Comparison of ENCODE assay signal across 15 cellular contexts in genomic region chr1:215606036-215606435, GRCh38. TPM values are rescaled to one million over a fixed set of nuclear protein-coding genes. Genes with fewer than 3 reads are reported as not detected.
A peak's percentile ranks its signal among the peaks of the same experiment; 100 is the strongest.
DNase-seq lines count a peak whose midpoint lies in the region; ATAC-seq, FAIRE-seq and TF ChIP-seq lines count a peak whose summit lies in the region.
"Had no signal": no experiment of that assay in that cellular context is flagged by ENCODE, and none has a peak within 500 bp of the region (broad histone marks: within the 10 kb centered on the region; RNA-seq: fewer than 3 reads in every experiment).

No MANE protein-coding gene starts in this region.

- no peak for TF ChIP-seq EP300 in HepG2 (IDR thresholded peaks at IDR 0.05; ENCODE audit: low read depth in 2 of 2, low read length in 2 of 2)
- no peak for TF ChIP-seq EP300 in HepG2 (CRISPR knock-in tag; IDR thresholded peaks at IDR 0.05; ENCODE audit: borderline replicate concordance)

- H3K9me3 ChIP-seq in HepG2 (ENCODE audit: low read length) (no peaks in the 10 kb centered on the region), right lobe of liver (no peaks in the 10 kb centered on the region), mesenchymal stem cell (ENCODE audit: control insufficient read depth, low read length) (no peaks in the 10 kb centered on the region)
- H3K9me3 ChIP-seq: BLaER1 had no signal

- H3K9ac ChIP-seq in HepG2 (ENCODE audit: insufficient read depth, low read depth, low read length) (no peak overlapping the region), mesenchymal stem cell (ENCODE audit: low read length) (peak overlapping the region; percentile 1)
- H3K9ac ChIP-seq: BLaER1 had no signal

- no peak overlapping the region for H3K18ac ChIP-seq in mesenchymal stem cell (ENCODE audit: low read depth in 1 of 2, low read length in 2 of 2)

- 0 out of 2 replicates have a peak, but pooled peaks cover 3% of the 10 kb centered on the region for H4K20me1 ChIP-seq in HepG2 (ENCODE audit: insufficient read depth, low read length)

- H3K4ac ChIP-seq in mesenchymal stem cell (ENCODE audit: low read depth in 1 of 2, low read length in 2 of 2): no peak overlapping the region

- H4K8ac ChIP-seq in mesenchymal stem cell (ENCODE audit: low read length): no peak overlapping the region

- H2BK120ac ChIP-seq in mesenchymal stem cell (ENCODE audit: low read depth, low read length): no peak overlapping the region

- intact Hi-C loops in HepG2 (cut with micrococcal nuclease; ENCODE audit: unreplicated experiment) (loop anchor here (1.0 to 5.0 kb wide), 2 partner anchors 79 to 978 kb away; no protein-coding TSS in a partner anchor), right lobe of liver (cut with DNase I) (no loop called here)

- in situ Hi-C loops in HepG2 (cut with HindIII; ENCODE audit: extremely low pct_ligation_motif_present, low pct_unique_long_range_greater_than_20kb) (no loop called here), brain microvascular endothelial cell (cut with HindIII; ENCODE audit: low pct_ligation_motif_present, low sequenced_read_pairs) (no loop called here)

- H3K79me2 ChIP-seq in HepG2 (ENCODE audit: insufficient read depth, low read length): no peaks in the 10 kb centered on the region

- H4K91ac ChIP-seq in mesenchymal stem cell (ENCODE audit: low read length): no peak overlapping the region

- H3K4me1 ChIP-seq in HepG2 (ENCODE audit: insufficient read depth, low read length) (peaks cover 26% of the 10 kb centered on the region), right lobe of liver (peaks cover 0 to 48% (median 17%) of the 10 kb centered on the region in 4 donors), mesenchymal stem cell (ENCODE audit: control insufficient read depth, insufficient read depth, low read depth, low read length) (no peaks in the 10 kb centered on the region)
- H3K4me1 ChIP-seq: BLaER1 had no signal

- BruUV-seq in HepG2 (replicated peaks; lab: Mats Ljungman, UMichigan): no TSS peak

- H3K36me3 ChIP-seq in HepG2 (replicated peaks in 1 of 2; ENCODE audit: control insufficient read depth in 1 of 2, insufficient read depth in 2 of 2, low read length in 2 of 2): peaks cover 3 to 29% of the 10 kb centered on the region in 2 experiments
- peaks cover 0 to 4% (median 0%) of the 10 kb centered on the region in 4 donors for H3K36me3 ChIP-seq in right lobe of liver
- peaks cover 0 to 73% of the 10 kb centered on the region in 2 experiments for H3K36me3 ChIP-seq in mesenchymal stem cell (ENCODE audit: control insufficient read depth in 1 of 2, insufficient read depth in 2 of 2, low read depth in 1 of 2, low read length in 2 of 2)
- peaks cover 6% of the 10 kb centered on the region for H3K36me3 ChIP-seq in brain microvascular endothelial cell (replicated peaks)

- H3K23ac ChIP-seq in mesenchymal stem cell (ENCODE audit: low read length in 2 of 2): no peak overlapping the region

- H3K9me3 Mint-ChIP-seq in type B pancreatic cell (no peaks in the 10 kb centered on the region), chondrocyte (ENCODE audit: low read depth) (no peaks in the 10 kb centered on the region)
- H3K9me3 Mint-ChIP-seq: CD14-positive monocyte; CD4-positive, alpha-beta memory T cell; H9 had no signal

- H3K4me3 ChIP-seq in HepG2 (replicated peaks in 1 of 3; ENCODE audit: insufficient read depth in 1 of 3, low read depth in 2 of 3, low read length in 3 of 3) (no peak overlapping the region), right lobe of liver (no peak overlapping the region), mesenchymal stem cell (ENCODE audit: insufficient read depth in 1 of 2, low read depth in 1 of 2, low read length in 2 of 2) (no peak overlapping the region), brain microvascular endothelial cell (ENCODE audit: low read depth, low read length) (no peak overlapping the region)
- H3K4me3 ChIP-seq: BLaER1 had no signal

- ATAC-seq in HepG2 (peak; percentile 56; the same call in 2 of the 3 replicates), right lobe of liver (no peak)

- H3K4me1 Mint-ChIP-seq in type B pancreatic cell (ENCODE audit: unreplicated experiment): peaks cover 7% of the 10 kb centered on the region
- peaks cover 16% of the 10 kb centered on the region for H3K4me1 Mint-ChIP-seq in chondrocyte (ENCODE audit: low read depth)
- H3K4me1 Mint-ChIP-seq: CD14-positive monocyte; CD4-positive, alpha-beta memory T cell had no signal

- no peak overlapping the region for H2BK12ac ChIP-seq in mesenchymal stem cell (ENCODE audit: low read length in 2 of 2)

- H3K4me2 ChIP-seq in HepG2 (ENCODE audit: low read depth, low read length) (no peak overlapping the region; the same call in 1 of the 2 replicates), mesenchymal stem cell (ENCODE audit: low read length, poor library complexity, severe bottlenecking) (no peak overlapping the region)
- H3K4me2 ChIP-seq: BLaER1 had no signal

- H2BK15ac ChIP-seq in mesenchymal stem cell (ENCODE audit: low read depth, poor library complexity, severe bottlenecking): no peak overlapping the region

- H3K79me1 ChIP-seq in mesenchymal stem cell (replicated peaks; ENCODE audit: low read length, poor library complexity, severe bottlenecking): peaks cover 4% of the 10 kb centered on the region

- DNase-seq in HepG2 (ENCODE audit: low spot score) (no peak), right lobe of liver (no peak), mesenchymal stem cell (no peak), type B pancreatic cell (ENCODE audit: extremely low spot score, unreplicated experiment) (no peak), brain microvascular endothelial cell (no peak), chondrocyte (ENCODE audit: low spot score) (no peak), NCI-H2107 treated with DMSO at 0.1 percent for 48 hours (lab: John Stamatoyannopoulos, UW; ENCODE audit: unreplicated experiment) (no peak)
- DNase-seq: 8988T; CD4-positive, alpha-beta memory T cell; GOT3; H9 had no signal

- no peak overlapping the region for H3K14ac ChIP-seq in mesenchymal stem cell (ENCODE audit: low read length in 2 of 2)

- FAIRE-seq in HepG2 (lab: Jason Lieb, UNC): no peak
- FAIRE-seq: GM12891 had no signal

- CTCF ChIA-PET in HepG2 (lab: Yijun Ruan, JAX; ENCODE audit: low intra/inter-chr PET ratio, low total read pairs): no interaction called here

- H3K27me3 Mint-ChIP-seq in type B pancreatic cell (no peaks in the 10 kb centered on the region), chondrocyte (ENCODE audit: low read depth) (no peaks in the 10 kb centered on the region)
- H3K27me3 Mint-ChIP-seq: CD4-positive, alpha-beta memory T cell had no signal

- H2BK5ac ChIP-seq in mesenchymal stem cell (ENCODE audit: low read depth, low read length, poor library complexity, severe bottlenecking): no peak overlapping the region

- H3K27me3 ChIP-seq in HepG2 (ENCODE audit: control insufficient read depth in 1 of 2, insufficient read depth in 2 of 2, low read length in 2 of 2) (no peaks in the 10 kb centered on the region), right lobe of liver (no peaks in the 10 kb centered on the region), mesenchymal stem cell (ENCODE audit: control insufficient read depth in 1 of 2, insufficient read depth in 1 of 2, low read length in 2 of 2) (no peaks in the 10 kb centered on the region), brain microvascular endothelial cell (replicated peaks) (no peaks in the 10 kb centered on the region)
- H3K27me3 ChIP-seq: BLaER1 had no signal

- peak overlapping the region; percentile 25 for H3K27ac Mint-ChIP-seq in type B pancreatic cell
- H3K27ac Mint-ChIP-seq in chondrocyte (ENCODE audit: unreplicated experiment): no peak overlapping the region

- TF ChIP-seq POLR2A in HepG2 (IDR thresholded peaks at IDR 0.05; ENCODE audit: insufficient read depth in 1 of 2, low read depth in 2 of 2, low read length in 2 of 2) (no peak), right lobe of liver (IDR thresholded peaks at IDR 0.05) (no peak)

- H2AFZ ChIP-seq in HepG2 (ENCODE audit: low read length) (no peak overlapping the region), mesenchymal stem cell (ENCODE audit: low read depth, low read length) (no peak overlapping the region)

- H3K36me3 Mint-ChIP-seq in type B pancreatic cell: peaks cover 32% of the 10 kb centered on the region
- peaks cover 10% of the 10 kb centered on the region for H3K36me3 Mint-ChIP-seq in chondrocyte (ENCODE audit: low read depth)
- H3K36me3 Mint-ChIP-seq: CD4-positive, alpha-beta memory T cell had no signal

- no peak overlapping the region for H2AK5ac ChIP-seq in mesenchymal stem cell (ENCODE audit: low read length, severe bottlenecking)

- H3K4me3 Mint-ChIP-seq in type B pancreatic cell (peak overlapping the region; percentile 27), chondrocyte (ENCODE audit: unreplicated experiment) (no peak overlapping the region)
- H3K4me3 Mint-ChIP-seq: CD14-positive monocyte; CD4-positive, alpha-beta memory T cell; H9 had no signal

- POLR2A ChIA-PET in HepG2 (lab: Yijun Ruan, JAX): no interaction called here

- TF ChIP-seq CTCF in HepG2 (CRISPR knock-in tag; IDR thresholded peaks at IDR 0.05): no peak
- no peak for TF ChIP-seq CTCF in right lobe of liver (IDR thresholded peaks at IDR 0.05)
- TF ChIP-seq CTCF in VCaP (conservative IDR thresholded peaks at IDR 0.05): no peak
- no peak for TF ChIP-seq CTCF in type B pancreatic cell (conservative IDR thresholded peaks at IDR 0.05)
- TF ChIP-seq CTCF in brain microvascular endothelial cell (IDR thresholded peaks at IDR 0.05; ENCODE audit: low read depth, low read length, missing control alignments): no peak
- no peak for TF ChIP-seq CTCF in chondrocyte (IDR thresholded peaks at IDR 0.05)

- 13% methylated on average over 3 of the region's 3 CpGs for WGBS in HepG2 (ENCODE audit: low lambda C conversion rate)
- 11% methylated on average over 3 of the region's 3 CpGs for WGBS in right lobe of liver (ENCODE audit: insufficient coverage, low coverage, low lambda C conversion rate, missing lambda C conversion rate)
- 78% methylated on average over 2 of the region's 3 CpGs for WGBS in mesenchymal stem cell

- no peak overlapping the region for H3K27ac ChIP-seq in HepG2 (ENCODE audit: extremely low read length, insufficient read depth, low read length)
- peak overlapping the region in 1 of 3 donors; percentile 20 for H3K27ac ChIP-seq in right lobe of liver
- peak overlapping the region; percentile 13; the same call in 1 of the 2 replicates for H3K27ac ChIP-seq in VCaP
- no peak overlapping the region for H3K27ac ChIP-seq in mesenchymal stem cell (ENCODE audit: low read length, poor library complexity, severe bottlenecking)
- no peak overlapping the region for H3K27ac ChIP-seq in brain microvascular endothelial cell
- H3K27ac ChIP-seq: BLaER1 had no signal

- TF ChIP-seq RAD21 in HepG2 (CRISPR knock-in tag; IDR thresholded peaks at IDR 0.05): no peak

RNA-seq across cellular contexts. Expression of gene KCTD3, which starts 38.9 kb away (rescaled TPM):
- 68.1 and 101 TPM in 2 replicates for total RNA-seq in HepG2 (2016; rRNA removed; fragmentation: Illumina TruSeq; extraction: Trizol)
- 21.1 and 25.6 TPM in 2 replicates for total RNA-seq in HepG2 (2016; cell fraction: cytosol; rRNA removed; fragmentation: Illumina TruSeq; extraction: Trizol; ENCODE audit: low read depth)
- total RNA-seq in HepG2 (2016; cell fraction: insoluble cytoplasmic fraction; rRNA removed; fragmentation: Illumina TruSeq; extraction: Trizol): 62.7 and 95.7 TPM in 2 replicates
- 67.6 and 75.5 TPM in 2 replicates for total RNA-seq in HepG2 (2016; cell fraction: membrane; rRNA removed; fragmentation: Illumina TruSeq; extraction: Trizol)
- total RNA-seq in HepG2 (2016; cell fraction: nucleus; rRNA removed; fragmentation: Illumina TruSeq; extraction: Trizol): 61.8 and 68.8 TPM in 2 replicates
- polyA plus RNA-seq in HepG2 (2011; rRNA removed): 42.1 and 49.8 TPM in 2 replicates
- 28.9 and 30.6 TPM in 2 replicates for polyA plus RNA-seq in HepG2 (2011; cell fraction: cytosol; rRNA removed)
- polyA plus RNA-seq in HepG2 (2011; cell fraction: nucleus; rRNA removed): 39.0 and 39.4 TPM in 2 replicates
- polyA plus RNA-seq in HepG2 (2012): 26.8 and 35.9 TPM in 2 replicates
- 9.7 and 10.6 TPM in 2 replicates for polyA plus RNA-seq in HepG2 (2016; cell fraction: cytosol; fragmentation: Illumina TruSeq; extraction: Trizol; ENCODE audit: low read depth)
- polyA plus RNA-seq in HepG2 (2016; cell fraction: insoluble cytoplasmic fraction; fragmentation: Illumina TruSeq; extraction: Trizol; ENCODE audit: low read depth): 81.8 and 89.6 TPM in 2 replicates
- polyA plus RNA-seq in HepG2 (2016; cell fraction: membrane; fragmentation: Illumina TruSeq; extraction: Trizol; ENCODE audit: low read depth): 32.1 and 35.4 TPM in 2 replicates
- 79.5 and 81.4 TPM in 2 replicates for polyA plus RNA-seq in HepG2 (2016; cell fraction: nucleus; fragmentation: Illumina TruSeq; extraction: Trizol; ENCODE audit: insufficient read depth, low read depth)
- polyA minus RNA-seq in HepG2 (2011; rRNA and poly(A)+ RNA removed; ENCODE audit: low replicate concordance): 59.2 and 101 TPM in 2 replicates
- polyA minus RNA-seq in HepG2 (2011; cell fraction: cytosol; rRNA and poly(A)+ RNA removed): 37.6 and 40.1 TPM in 2 replicates
- 82.1 and 91.3 TPM in 2 replicates for polyA minus RNA-seq in HepG2 (2011; cell fraction: nucleus; rRNA and poly(A)+ RNA removed)
- 10 to 100 TPM; 33.0 to 43.5 (median 39.3) TPM for total RNA-seq in right lobe of liver
- polyA plus RNA-seq in mesenchymal stem cell (2013, experiment 1 of 2): 14.0 TPM
- polyA plus RNA-seq in mesenchymal stem cell (2013, experiment 2 of 2): 15.5 TPM
- total RNA-seq in type B pancreatic cell (ENCODE audit: low replicate concordance): 53.7 and 66.8 TPM in 2 replicates
- 25.3 to 35.6 TPM (median 25.9 TPM) in 3 replicates for total RNA-seq in chondrocyte
